ENCODE assay signal across 19 cellular contexts in genomic region chr17:58345500-58345899, GRCh38. TPM values are rescaled to one million over a fixed set of nuclear protein-coding genes. Genes with fewer than 3 reads are reported as not detected.
DNase-seq lines count a peak whose midpoint lies in the region; ATAC-seq, FAIRE-seq and TF ChIP-seq lines count a peak whose summit lies in the region.
"Had no signal": no experiment of that assay in that cellular context is flagged by ENCODE, and none has a peak within 500 bp of the region (broad histone marks: within the 10 kb centered on the region; RNA-seq: fewer than 3 reads in every experiment).

No MANE protein-coding gene starts in this region.

- DNase-seq in HepG2 (ENCODE audit: low spot score) (no peak), right lobe of liver (no peak), OCI-LY7 (ENCODE audit: low spot score) (no peak), SKM-1 (lab: John Stamatoyannopoulos, UW; ENCODE audit: unreplicated experiment) (no peak), NCI-H2227 treated with DMSO at 0.1 percent for 48 hours (lab: John Stamatoyannopoulos, UW) (no peak), NCI-H1105 (lab: John Stamatoyannopoulos, UW) (no peak)
- no peak for DNase-seq in effector memory CD8-positive, alpha-beta T cell
- DNase-seq: amniotic stem cell, gastrocnemius medialis, IMR-90, left ventricle myocardium superior, NCI-H1417 treated with DMSO at 0.1 percent for 48 hours, nephron progenitor cell, retina, Right ventricle myocardium superior, tibial artery had no signal

- no peak for FAIRE-seq in HepG2 (lab: Jason Lieb, UNC)
- FAIRE-seq: endothelial cell of umbilical vein had no signal

- TF ChIP-seq EP300 in HepG2 (IDR thresholded peaks at IDR 0.05; ENCODE audit: low read depth in 2 of 2, low read length in 2 of 2) (no peak), HepG2 (CRISPR knock-in tag; IDR thresholded peaks at IDR 0.05; ENCODE audit: borderline replicate concordance) (no peak)

- H3K9me2 ChIP-seq in OCI-LY7 (ENCODE audit: insufficient read depth, low read length) = no peaks in the 10 kb centered on the region

- H4K20me1 ChIP-seq in HepG2 (ENCODE audit: insufficient read depth, low read length) (no peaks in the 10 kb centered on the region), OCI-LY7 (ENCODE audit: insufficient read depth, low read length) (peaks cover 7% of the 10 kb centered on the region; the same call in 1 of the 2 replicates)

- TF ChIP-seq CTCF in HepG2 (CRISPR knock-in tag; IDR thresholded peaks at IDR 0.05) (no peak), right lobe of liver (IDR thresholded peaks at IDR 0.05) (no peak), OCI-LY7 (conservative IDR thresholded peaks at IDR 0.05; ENCODE audit: low read length) (no peak)

- H3K4me1 Mint-ChIP-seq in effector memory CD8-positive, alpha-beta T cell (ENCODE audit: low read depth in 2 of 2) = peaks cover 52 to 77% of the 10 kb centered on the region in 2 donors

- TF ChIP-seq POLR2A in HepG2 (IDR thresholded peaks at IDR 0.05; ENCODE audit: insufficient read depth in 1 of 2, low read depth in 2 of 2, low read length in 2 of 2) (no peak), right lobe of liver (IDR thresholded peaks at IDR 0.05) (no peak)

- H3K79me2 ChIP-seq in HepG2 (ENCODE audit: insufficient read depth, low read length) = peaks cover 4% of the 10 kb centered on the region
- peaks cover 78% of the 10 kb centered on the region for H3K79me2 ChIP-seq in OCI-LY7 (ENCODE audit: insufficient read depth, low read depth, low read length)

- H3K27me3 Mint-ChIP-seq in effector memory CD8-positive, alpha-beta T cell = no peaks in the 10 kb centered on the region

- H3K4me2 ChIP-seq in HepG2 (ENCODE audit: low read depth, low read length) (no peak overlapping the region), OCI-LY7 (ENCODE audit: low read length) (peak overlapping the region; percentile 100)

- H3K27ac Mint-ChIP-seq in effector memory CD8-positive, alpha-beta T cell = peak overlapping the region; percentile 95 to 98

- POLR2A ChIA-PET in HepG2 (lab: Yijun Ruan, JAX) = interaction anchor here (0.7 to 5.3 kb wide), 7 partner anchors 8 to 71 kb away, joined by 3 to 39 read pairs (median 17); partner anchors contain the start of gene RNF43
- POLR2A ChIA-PET in OCI-LY7 (lab: Charles Lee) = interaction anchor here (2.1 to 9.1 kb wide), 4 partner anchors 10 to 28 kb away, joined by 12 to 179 read pairs (median 26); no protein-coding TSS in a partner anchor

- H3K4me1 ChIP-seq in HepG2 (ENCODE audit: insufficient read depth, low read length) (peaks cover 8% of the 10 kb centered on the region), right lobe of liver (no peaks in the 10 kb centered on the region), OCI-LY7 (ENCODE audit: insufficient read depth, low read length, poor library complexity, severe bottlenecking) (peaks cover 70% of the 10 kb centered on the region)
- H3K4me1 ChIP-seq: gastrocnemius medialis, HAP-1 had no signal

- no peak overlapping the region for H3K27ac ChIP-seq in HepG2 (ENCODE audit: extremely low read length, insufficient read depth, low read length)
- no peak overlapping the region for H3K27ac ChIP-seq in right lobe of liver
- peak overlapping the region; percentile 99 for H3K27ac ChIP-seq in OCI-LY7 (ENCODE audit: low read depth, low read length, poor library complexity, severe bottlenecking)
- H3K27ac ChIP-seq: gastrocnemius medialis, tibial artery had no signal

- H3K36me3 Mint-ChIP-seq in effector memory CD8-positive, alpha-beta T cell (ENCODE audit: insufficient read depth) = peaks cover 86% of the 10 kb centered on the region

- peak overlapping the region; percentile 90 to 100 for H3K4me3 Mint-ChIP-seq in effector memory CD8-positive, alpha-beta T cell
- H3K4me3 Mint-ChIP-seq: nephron progenitor cell had no signal

- H3K9me3 Mint-ChIP-seq in effector memory CD8-positive, alpha-beta T cell = no peaks in the 10 kb centered on the region
- H3K9me3 Mint-ChIP-seq: nephron progenitor cell had no signal

- in situ Hi-C loops in HepG2 (cut with HindIII; ENCODE audit: extremely low pct_ligation_motif_present, low pct_unique_long_range_greater_than_20kb) = no loop called here

- H3K36me3 ChIP-seq in HepG2 (replicated peaks in 1 of 2; ENCODE audit: control insufficient read depth in 1 of 2, insufficient read depth in 2 of 2, low read length in 2 of 2) = peaks cover 36 to 61% of the 10 kb centered on the region in 2 experiments
- H3K36me3 ChIP-seq in right lobe of liver = peaks cover 0 to 55% (median 36%) of the 10 kb centered on the region in 4 donors
- H3K36me3 ChIP-seq in OCI-LY7 (ENCODE audit: insufficient read depth, low read length) = peaks cover 87% of the 10 kb centered on the region

- H3K27me3 ChIP-seq in HepG2 (ENCODE audit: control insufficient read depth in 1 of 2, insufficient read depth in 2 of 2, low read length in 2 of 2) (no peaks in the 10 kb centered on the region), right lobe of liver (no peaks in the 10 kb centered on the region)
- H3K27me3 ChIP-seq: gastrocnemius medialis, tibial artery had no signal

- 96% methylated on average over 4 of the region's 4 CpGs for WGBS in HepG2 (ENCODE audit: low lambda C conversion rate)
- 84% methylated on average over 3 of the region's 4 CpGs for WGBS in right lobe of liver (ENCODE audit: insufficient coverage, low coverage, low lambda C conversion rate, missing lambda C conversion rate)

- H3K4me3 ChIP-seq in HepG2 (replicated peaks in 1 of 3; ENCODE audit: insufficient read depth in 1 of 3, low read depth in 2 of 3, low read length in 3 of 3) (no peak overlapping the region), right lobe of liver (no peak overlapping the region), OCI-LY7 (ENCODE audit: low read depth, low read length, poor library complexity, severe bottlenecking) (peak overlapping the region; percentile 63)
- H3K4me3 ChIP-seq: gastrocnemius medialis, HAP-1, tibial artery had no signal

- ATAC-seq in HepG2 (no peak), right lobe of liver (no peak), HG03039 (IDR thresholded peaks at IDR 0.05; ENCODE audit: unreplicated experiment) (no peak)
- ATAC-seq in effector memory CD8-positive, alpha-beta T cell (replicated peaks) = no peak
- ATAC-seq: gastrocnemius medialis had no signal

- H3K9me3 ChIP-seq in HepG2 (ENCODE audit: low read length) (no peaks in the 10 kb centered on the region), right lobe of liver (no peaks in the 10 kb centered on the region), OCI-LY7 (ENCODE audit: low read length) (no peaks in the 10 kb centered on the region)
- H3K9me3 ChIP-seq: gastrocnemius medialis, HAP-1, tibial artery had no signal

- no peak for TF ChIP-seq RAD21 in HepG2 (CRISPR knock-in tag; IDR thresholded peaks at IDR 0.05)

- H2AFZ ChIP-seq in HepG2 (ENCODE audit: low read length) = no peak overlapping the region
- H2AFZ ChIP-seq in OCI-LY7 (ENCODE audit: low read length) = no peak overlapping the region

- CTCF ChIA-PET in HepG2 (lab: Yijun Ruan, JAX; ENCODE audit: low intra/inter-chr PET ratio, low total read pairs) (no interaction called here), OCI-LY7 (lab: Charles Lee; ENCODE audit: unreplicated experiment) (interaction anchor here (0.6 to 2.4 kb wide), 5 partner anchors 10 to 42 kb away, joined by 3 to 15 read pairs (median 7); no protein-coding TSS in a partner anchor)

- BruUV-seq in HepG2 (replicated peaks; lab: Mats Ljungman, UMichigan) (no TSS peak), OCI-LY7 (replicated peaks; lab: Mats Ljungman, UMichigan) (no TSS peak)

- intact Hi-C loops in HepG2 (cut with micrococcal nuclease; ENCODE audit: unreplicated experiment) = no loop called here
- intact Hi-C loops in right lobe of liver (cut with DNase I) = no loop called here
- intact Hi-C loops in OCI-LY7 (cut with micrococcal nuclease; ENCODE audit: unreplicated experiment) = no loop called here

- H3K9ac ChIP-seq in HepG2 (ENCODE audit: insufficient read depth, low read depth, low read length) = no peak overlapping the region

RNA-seq across cellular contexts. Expression of gene SUPT4H1, which starts 6.5 kb away (rescaled TPM):
- 155 and 252 TPM in 2 replicates for total RNA-seq in HepG2 (2016; rRNA removed; fragmentation: Illumina TruSeq; extraction: Trizol)
- 72.2 and 76.4 TPM in 2 replicates for total RNA-seq in HepG2 (2016; cell fraction: cytosol; rRNA removed; fragmentation: Illumina TruSeq; extraction: Trizol; ENCODE audit: low read depth)
- 169 and 290 TPM in 2 replicates for total RNA-seq in HepG2 (2016; cell fraction: insoluble cytoplasmic fraction; rRNA removed; fragmentation: Illumina TruSeq; extraction: Trizol)
- 130 and 134 TPM in 2 replicates for total RNA-seq in HepG2 (2016; cell fraction: membrane; rRNA removed; fragmentation: Illumina TruSeq; extraction: Trizol)
- total RNA-seq in HepG2 (2016; cell fraction: nucleus; rRNA removed; fragmentation: Illumina TruSeq; extraction: Trizol) = 74.4 and 75.7 TPM in 2 replicates
- 231 and 244 TPM in 2 replicates for polyA plus RNA-seq in HepG2 (2011; rRNA removed)
- 148 and 229 TPM in 2 replicates for polyA plus RNA-seq in HepG2 (2011; cell fraction: cytosol; rRNA removed)
- polyA plus RNA-seq in HepG2 (2011; cell fraction: nucleus; rRNA removed) = 65.5 and 71.0 TPM in 2 replicates
- polyA plus RNA-seq in HepG2 (2012) = 227 and 249 TPM in 2 replicates
- 105 and 107 TPM in 2 replicates for polyA plus RNA-seq in HepG2 (2016; cell fraction: cytosol; fragmentation: Illumina TruSeq; extraction: Trizol; ENCODE audit: low read depth)
- polyA plus RNA-seq in HepG2 (2016; cell fraction: insoluble cytoplasmic fraction; fragmentation: Illumina TruSeq; extraction: Trizol; ENCODE audit: low read depth) = 309 and 341 TPM in 2 replicates
- 144 and 156 TPM in 2 replicates for polyA plus RNA-seq in HepG2 (2016; cell fraction: membrane; fragmentation: Illumina TruSeq; extraction: Trizol; ENCODE audit: low read depth)
- 164 and 191 TPM in 2 replicates for polyA plus RNA-seq in HepG2 (2016; cell fraction: nucleus; fragmentation: Illumina TruSeq; extraction: Trizol; ENCODE audit: insufficient read depth, low read depth)
- polyA minus RNA-seq in HepG2 (2011; rRNA and poly(A)+ RNA removed; ENCODE audit: low replicate concordance) = 68.7 and 109 TPM in 2 replicates
- 45.1 and 56.8 TPM in 2 replicates for polyA minus RNA-seq in HepG2 (2011; cell fraction: cytosol; rRNA and poly(A)+ RNA removed)
- 51.9 and 61.5 TPM in 2 replicates for polyA minus RNA-seq in HepG2 (2011; cell fraction: nucleus; rRNA and poly(A)+ RNA removed)
- total RNA-seq in right lobe of liver = 10 to 100 TPM; 24.8 to 50.9 (median 37.0) TPM
- 41.1 and 56.5 TPM in 2 replicates for total RNA-seq in OCI-LY7 (2014; rRNA removed; shearing (Covaris generic))
- 65.5 and 78.4 TPM in 2 replicates for total RNA-seq in OCI-LY7 (2022)

RNA-seq across cellular contexts. Expression of gene TSPOAP1, which starts 16.9 kb away (rescaled TPM):
- not detected in 2 replicates for total RNA-seq in HepG2 (2016; rRNA removed; fragmentation: Illumina TruSeq; extraction: Trizol)
- not detected in 2 replicates for total RNA-seq in HepG2 (2016; cell fraction: cytosol; rRNA removed; fragmentation: Illumina TruSeq; extraction: Trizol; ENCODE audit: low read depth)
- not detected in 2 replicates for total RNA-seq in HepG2 (2016; cell fraction: insoluble cytoplasmic fraction; rRNA removed; fragmentation: Illumina TruSeq; extraction: Trizol)
- not detected in 2 replicates for total RNA-seq in HepG2 (2016; cell fraction: membrane; rRNA removed; fragmentation: Illumina TruSeq; extraction: Trizol)
- not detected in 2 replicates for total RNA-seq in HepG2 (2016; cell fraction: nucleus; rRNA removed; fragmentation: Illumina TruSeq; extraction: Trizol)
- polyA plus RNA-seq in HepG2 (2011; rRNA removed) = 0.25 TPM in 1 of 2 replicates, not detected in the other
- 0.03 TPM in 1 of 2 replicates, not detected in the other for polyA plus RNA-seq in HepG2 (2011; cell fraction: cytosol; rRNA removed)
- 0.09 and 0.50 TPM in 2 replicates for polyA plus RNA-seq in HepG2 (2011; cell fraction: nucleus; rRNA removed)
- polyA plus RNA-seq in HepG2 (2012) = 0.03 TPM in 1 of 2 replicates, not detected in the other
- not detected in 2 replicates for polyA plus RNA-seq in HepG2 (2016; cell fraction: cytosol; fragmentation: Illumina TruSeq; extraction: Trizol; ENCODE audit: low read depth)
- not detected in 2 replicates for polyA plus RNA-seq in HepG2 (2016; cell fraction: insoluble cytoplasmic fraction; fragmentation: Illumina TruSeq; extraction: Trizol; ENCODE audit: low read depth)
- polyA plus RNA-seq in HepG2 (2016; cell fraction: membrane; fragmentation: Illumina TruSeq; extraction: Trizol; ENCODE audit: low read depth) = not detected in 2 replicates
- not detected in 2 replicates for polyA plus RNA-seq in HepG2 (2016; cell fraction: nucleus; fragmentation: Illumina TruSeq; extraction: Trizol; ENCODE audit: insufficient read depth, low read depth)
- 0.26 TPM in 1 of 2 replicates, not detected in the other for polyA minus RNA-seq in HepG2 (2011; rRNA and poly(A)+ RNA removed; ENCODE audit: low replicate concordance)
- polyA minus RNA-seq in HepG2 (2011; cell fraction: cytosol; rRNA and poly(A)+ RNA removed) = not detected in 2 replicates
- under 0.01 TPM in 1 of 2 replicates, not detected in the other for polyA minus RNA-seq in HepG2 (2011; cell fraction: nucleus; rRNA and poly(A)+ RNA removed)
- 1 to 10 TPM in 5 of 6 experiments, under 1 TPM in 1; 0.87 to 8.3 (median 3.8) TPM for total RNA-seq in right lobe of liver
- total RNA-seq in OCI-LY7 (2014; rRNA removed; shearing (Covaris generic)) = 24.0 TPM in 2 replicates
- 50.6 and 54.4 TPM in 2 replicates for total RNA-seq in OCI-LY7 (2022)
- total RNA-seq: endothelial cell of umbilical vein had no signal
- polyA plus RNA-seq: endothelial cell of umbilical vein had no signal
